23 cellular contexts compared by ENCODE assay signal in the genomic region with DNA sequence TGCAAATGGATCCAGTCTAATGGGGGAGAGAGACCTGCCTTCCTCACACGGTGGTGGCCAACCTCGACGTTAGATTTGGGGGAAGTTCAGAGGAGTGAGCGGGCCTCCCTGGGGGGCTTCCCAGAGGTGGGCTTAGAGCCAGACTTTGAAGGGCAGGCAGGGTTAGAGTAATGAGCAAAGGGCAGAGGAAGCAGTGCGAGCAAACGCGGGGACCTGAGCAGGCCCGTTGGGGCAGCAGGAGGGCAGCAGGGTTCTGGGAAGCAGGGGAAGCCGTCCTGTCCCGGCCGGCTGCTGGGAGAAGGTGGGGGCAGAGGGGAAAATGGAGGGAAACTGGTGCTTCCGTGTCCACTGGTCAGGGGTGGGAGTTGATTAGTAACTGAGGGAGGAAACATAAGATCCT.
"Had no signal": no experiment of that assay in that cellular context is flagged by ENCODE, and none has a peak within 500 bp of the region (broad histone marks: within the 10 kb centered on the region; RNA-seq: fewer than 3 reads in every experiment).

No MANE protein-coding gene starts in this region.

- H3K9ac ChIP-seq: KMS-11, SK-N-SH had no signal

- H3K9me3 ChIP-seq: SK-N-SH had no signal

- H3K9me2 ChIP-seq: SK-N-SH had no signal

- H3K4me1 Mint-ChIP-seq: IgD-negative memory B cell had no signal

- DNase-seq: Kasumi-1, MM.1S, NCI-H1092 treated with DMSO at 0.1 percent for 48 hours, NCI-H1417, NCI-H1436 treated with DMSO at 0.1 percent for 48 hours, NCI-H1694, NCI-H187 treated with DMSO at 0.1 percent for 48 hours, NCI-H2081, NCI-H2107, NCI-H2227 treated with DMSO at 0.1 percent for 48 hours, NCI-H524, NCI-H526 treated with DMSO at 0.1 percent for 48 hours, NCI-H748 treated with DMSO at 0.1 percent for 48 hours, PC-3, SHP77, SK-N-SH, SW 1271 had no signal

- H3K27ac ChIP-seq: HL-60, KMS-11, RWPE1 had no signal

- H3K27ac Mint-ChIP-seq: IgD-negative memory B cell had no signal

- H3K4me2 ChIP-seq: KMS-11, SK-N-SH had no signal

- H3K4me3 ChIP-seq: K562 had no signal

- H3K36me3 Mint-ChIP-seq: IgD-negative memory B cell had no signal

- ATAC-seq: K562, Panc1, PC-3 had no signal
